In genomic region chr1:54754486-54755285, GRCh38 we compare ENCODE assay signal across 16 cellular contexts. TPM values are rescaled to one million over a fixed set of nuclear protein-coding genes. Genes with fewer than 3 reads are reported as not detected.
A peak's percentile ranks its signal among the peaks of the same experiment; 100 is the strongest.
DNase-seq lines count a peak whose midpoint lies in the region; ATAC-seq and TF ChIP-seq lines count a peak whose summit lies in the region.
"Had no signal": no experiment of that assay in that cellular context is flagged by ENCODE, and none has a peak within 500 bp of the region (broad histone marks: within the 10 kb centered on the region; RNA-seq: fewer than 3 reads in every experiment).

No MANE protein-coding gene starts in this region.

- no peak overlapping the region for H3K4me2 ChIP-seq in GM23338

- TF ChIP-seq CTCF in GM23338 (conservative IDR thresholded peaks at IDR 0.05; ENCODE audit: low read depth in 2 of 2): no peak
- TF ChIP-seq CTCF in WERI-Rb-1 (IDR thresholded peaks at IDR 0.05; ENCODE audit: low read depth, low read length): no peak
- TF ChIP-seq CTCF in lower lobe of right lung (IDR thresholded peaks at IDR 0.05): no peak
- TF ChIP-seq CTCF in Calu3 (IDR thresholded peaks at IDR 0.05; ENCODE audit: unreplicated experiment): no peak

- H3K9me3 Mint-ChIP-seq in GM23338 (no peaks in the 10 kb centered on the region), Calu3 (ENCODE audit: low read depth, unreplicated experiment) (no peaks in the 10 kb centered on the region)
- H3K9me3 Mint-ChIP-seq in stimulated activated memory B cell treated with anti-CD40 and anti-IgM and Interleukin-4, amounts not matched to agents 10 μg/mL and 1 μg/mL and 100 μg/mL, for 72 hours: no peaks in the 10 kb centered on the region
- H3K9me3 Mint-ChIP-seq: CD4-positive, alpha-beta T cell; H9 had no signal

- CTCF ChIA-PET in Calu3 (lab: Charles Lee): interaction anchor here (1.2 kb wide), 1 partner anchor 29 kb away, joined by 3 read pairs; no protein-coding TSS in a partner anchor

- no peak overlapping the region for H2AFZ ChIP-seq in GM23338
- H2AFZ ChIP-seq: GM23248 had no signal

- peaks cover 8% of the 10 kb centered on the region; the same call in 1 of the 3 replicates for H3K36me3 Mint-ChIP-seq in GM23338 (ENCODE audit: low read depth)
- H3K36me3 Mint-ChIP-seq in stimulated activated memory B cell treated with anti-CD40 and anti-IgM and Interleukin-4, amounts not matched to agents 10 μg/mL and 1 μg/mL and 100 μg/mL, for 72 hours: peaks cover 33% of the 10 kb centered on the region
- no peaks in the 10 kb centered on the region for H3K36me3 Mint-ChIP-seq in Calu3 (ENCODE audit: insufficient read depth, unreplicated experiment)

- intact Hi-C loops in lower lobe of right lung (cut with DNase I): no loop called here
- intact Hi-C loops in Calu3 (cut with micrococcal nuclease; ENCODE audit: unreplicated experiment): no loop called here

- H3K4me3 Mint-ChIP-seq in GM23338: no peak overlapping the region
- H3K4me3 Mint-ChIP-seq in stimulated activated memory B cell treated with anti-CD40 and anti-IgM and Interleukin-4, amounts not matched to agents 10 μg/mL and 1 μg/mL and 100 μg/mL, for 72 hours: no peak overlapping the region
- H3K4me3 Mint-ChIP-seq in Calu3 (ENCODE audit: low read depth, unreplicated experiment): no peak overlapping the region
- H3K4me3 Mint-ChIP-seq: B cell; CD4-positive, alpha-beta T cell; H9; IgD-negative memory B cell had no signal

- H3K27me3 ChIP-seq in GM23338 (ENCODE audit: insufficient read depth) (no peaks in the 10 kb centered on the region), WERI-Rb-1 (ENCODE audit: insufficient read depth, low read depth, severe bottlenecking) (no peaks in the 10 kb centered on the region), lower lobe of right lung (ENCODE audit: low read depth) (no peaks in the 10 kb centered on the region)

- H3K4me1 Mint-ChIP-seq in GM23338 (peaks cover 15% of the 10 kb centered on the region), Calu3 (ENCODE audit: low read depth, unreplicated experiment) (no peaks in the 10 kb centered on the region)
- no peaks in the 10 kb centered on the region for H3K4me1 Mint-ChIP-seq in stimulated activated memory B cell treated with anti-CD40 and anti-IgM and Interleukin-4, amounts not matched to agents 10 μg/mL and 1 μg/mL and 100 μg/mL, for 72 hours
- H3K4me1 Mint-ChIP-seq: B cell, IgD-negative memory B cell had no signal

- H3K27me3 Mint-ChIP-seq in GM23338 (ENCODE audit: insufficient read depth, low read depth, poor library complexity) (peaks cover 4% of the 10 kb centered on the region), Calu3 (ENCODE audit: unreplicated experiment) (no peaks in the 10 kb centered on the region)
- H3K27me3 Mint-ChIP-seq in stimulated activated memory B cell treated with anti-CD40 and anti-IgM and Interleukin-4, amounts not matched to agents 10 μg/mL and 1 μg/mL and 100 μg/mL, for 72 hours: no peaks in the 10 kb centered on the region
- H3K27me3 Mint-ChIP-seq: CD4-positive, alpha-beta T cell; IgD-negative memory B cell had no signal

- peaks cover 16% of the 10 kb centered on the region; the same call in 1 of the 2 replicates for H3K4me1 ChIP-seq in GM23338 (ENCODE audit: insufficient read depth)
- H3K4me1 ChIP-seq in lower lobe of right lung: no peaks in the 10 kb centered on the region

- no peak overlapping the region for H3K4me3 ChIP-seq in GM23338
- H3K4me3 ChIP-seq in WERI-Rb-1 (ENCODE audit: low read depth, low read length): no peak overlapping the region
- no peak overlapping the region for H3K4me3 ChIP-seq in lower lobe of right lung
- H3K4me3 ChIP-seq: GM23248 had no signal

- H3K79me2 ChIP-seq in GM23338 (replicated peaks; ENCODE audit: insufficient read depth): no peaks in the 10 kb centered on the region

- H3K36me3 ChIP-seq in GM23338 (ENCODE audit: insufficient read depth) (no peaks in the 10 kb centered on the region), WERI-Rb-1 (peaks cover 18% of the 10 kb centered on the region), lower lobe of right lung (peaks cover 22% of the 10 kb centered on the region)

- DNase-seq in GM23338 (ENCODE audit: low spot score) (no peak), WERI-Rb-1 (peak; percentile 35), lower lobe of right lung (no peak), Calu3 (no peak), SIG-M5 treated with dmso at 0.1 percent for 504 hours (lab: John Stamatoyannopoulos, UW; ENCODE audit: unreplicated experiment) (no peak)
- DNase-seq: C1 segment of cervical spinal cord; CD4-positive, alpha-beta T cell; DMS79 treated with DMSO at 0.1 percent for 48 hours; EL; GM23248; H9 had no signal

- H3K27ac ChIP-seq in GM23338 (ENCODE audit: low read depth): no peak overlapping the region
- no peak overlapping the region for H3K27ac ChIP-seq in WERI-Rb-1
- H3K27ac ChIP-seq in lower lobe of right lung: no peak overlapping the region
- H3K27ac ChIP-seq: GM23248 had no signal

- H3K9me3 ChIP-seq in WERI-Rb-1 (ENCODE audit: severe bottlenecking): no peaks in the 10 kb centered on the region
- H3K9me3 ChIP-seq in lower lobe of right lung: no peaks in the 10 kb centered on the region

- no peaks in the 10 kb centered on the region for H4K20me1 ChIP-seq in GM23338 (replicated peaks; ENCODE audit: insufficient read depth)

- H3K27ac Mint-ChIP-seq in GM23338: peak overlapping the region; percentile 82; the same call in 1 of the 2 replicates
- H3K27ac Mint-ChIP-seq in stimulated activated memory B cell treated with anti-CD40 and anti-IgM and Interleukin-4, amounts not matched to agents 10 μg/mL and 1 μg/mL and 100 μg/mL, for 72 hours: no peak overlapping the region
- no peak overlapping the region for H3K27ac Mint-ChIP-seq in Calu3 (ENCODE audit: unreplicated experiment)
- H3K27ac Mint-ChIP-seq: B cell; CD4-positive, alpha-beta T cell; IgD-negative memory B cell had no signal

- no peaks in the 10 kb centered on the region for H3K9me2 ChIP-seq in GM23338 (ENCODE audit: insufficient read depth)

- no peaks in the 10 kb centered on the region for H3F3A ChIP-seq in GM23338 (replicated peaks; ENCODE audit: low read depth)

- no TSS peak for BruUV-seq in Calu3 (replicated peaks; lab: Mats Ljungman, UMichigan)

- ATAC-seq in GM23338 (no peak; the same call in 2 of the 3 replicates), lower lobe of right lung (peak; percentile 16 to 23), HG02884 (IDR thresholded peaks at IDR 0.05; ENCODE audit: unreplicated experiment) (no peak)
- ATAC-seq in stimulated activated memory B cell treated with anti-CD40 and anti-IgM and Interleukin-4, amounts not matched to agents 10 μg/mL and 1 μg/mL and 100 μg/mL, for 72 hours: peak; percentile 6

TF ChIP-seq in GM23338, 12 proteins besides CTCF, POLR2A, EP300 and RAD21 (continues in another document):
- TF ChIP-seq JUNB (IDR thresholded peaks at IDR 0.05; ENCODE audit: unreplicated experiment): no peak
- TF ChIP-seq ETS1 (IDR thresholded peaks at IDR 0.05): no peak
- TF ChIP-seq EZH2 (IDR thresholded peaks at IDR 0.05; ENCODE audit: low read depth, unreplicated experiment): no peak
- TF ChIP-seq NANOG (IDR thresholded peaks at IDR 0.05; ENCODE audit: borderline replicate concordance): no peak

RNA-seq across cellular contexts. Expression of gene PARS2, which starts 9.6 kb away (rescaled TPM):
- 13.6 and 14.8 TPM in 2 replicates for total RNA-seq in GM23338 (2014; rRNA removed; shearing (Covaris generic))
- 5.9 and 6.5 TPM in 2 replicates for polyA plus RNA-seq in GM23338 (2016; fragmentation: Nextera tagmentation; extraction: Ambion mirVana)
- 3.3 TPM for total RNA-seq in lower lobe of right lung
- total RNA-seq in Calu3 (2022): 9.0 and 10.0 TPM in 2 replicates
- total RNA-seq: CD4-positive, alpha-beta T cell had no signal

RNA-seq across cellular contexts. Expression of gene TTC4, which starts 39.0 kb away (rescaled TPM):
- total RNA-seq in GM23338 (2014; rRNA removed; shearing (Covaris generic)): 25.8 and 33.6 TPM in 2 replicates
- 24.8 and 25.1 TPM in 2 replicates for polyA plus RNA-seq in GM23338 (2016; fragmentation: Nextera tagmentation; extraction: Ambion mirVana)
- total RNA-seq in lower lobe of right lung (13.5 TPM), Calu3 (2022) (22.9 and 26.0 TPM in 2 replicates)

RNA-seq across cellular contexts. Expression of gene TTC22, which starts 46.4 kb away (rescaled TPM):
- total RNA-seq in GM23338 (2014; rRNA removed; shearing (Covaris generic)): 1.7 and 2.5 TPM in 2 replicates
- polyA plus RNA-seq in GM23338 (2016; fragmentation: Nextera tagmentation; extraction: Ambion mirVana): 0.85 and 1.2 TPM in 2 replicates
- total RNA-seq in lower lobe of right lung: 8.4 TPM
- total RNA-seq in Calu3 (2022): 17.2 and 17.4 TPM in 2 replicates
- total RNA-seq: GM23248, HT1080 had no signal
- polyA plus RNA-seq: GM23248 had no signal

Comparison
In these comparisons a context has a peak if more than half of its experiments do, and no peak if none do; other contexts are left out.
1. ATAC-seq: peak in lower lobe of right lung (2 of 2) and stimulated activated memory B cell treated with anti-CD40 and anti-IgM and Interleukin-4, amounts not matched to agents 10 μg/mL and 1 μg/mL and 100 μg/mL, for 72 hours (single experiment); none in GM23338 (single experiment) and HG02884 (single experiment).